In genomic region chr6:36125575-36125974, GRCh38 we compare ENCODE assay signal across 20 cellular contexts.
"Had no signal": no experiment of that assay in that cellular context is flagged by ENCODE, and none has a peak within 500 bp of the region (broad histone marks: within the 10 kb centered on the region; RNA-seq: fewer than 3 reads in every experiment).

No MANE protein-coding gene starts in this region.

- H3K4me3 Mint-ChIP-seq: activated CD8-positive, alpha-beta T cell treated with anti-CD3 and anti-CD28 coated beads, Interleukin-2, amount 10 ng/mL, durations not matched to agents 7 days and 5 days; activated naive CD4-positive, alpha-beta T cell treated with anti-CD3 and anti-CD28 coated beads for 36 hours; activated T-cell treated with anti-CD3 and anti-CD28 coated beads, Interleukin-2, amount 50 U/mL, for 4 hours; central memory CD8-positive, alpha-beta T cell; nephron progenitor cell; stimulated activated naive CD8-positive, alpha-beta T cell treated with anti-CD3 and anti-CD28 coated beads, Interleukin-15, amount 100 ng/mL, for 72 hours; T-helper 2 cell treated with Interferon-gamma antibody and Interleukin-4, amounts not matched to agents 5 μg/mL and 100 μg/mL, for 36 hours had no signal

- H3K27ac Mint-ChIP-seq: activated CD8-positive, alpha-beta T cell treated with anti-CD3 and anti-CD28 coated beads, Interleukin-2, amount 10 ng/mL, durations not matched to agents 7 days and 5 days; activated naive CD4-positive, alpha-beta T cell treated with anti-CD3 and anti-CD28 coated beads for 36 hours; nephron progenitor cell; T-helper 2 cell treated with Interferon-gamma antibody and Interleukin-4, amounts not matched to agents 5 μg/mL and 100 μg/mL, for 36 hours had no signal

- H3K9me3 Mint-ChIP-seq: activated naive CD4-positive, alpha-beta T cell treated with anti-CD3 and anti-CD28 coated beads for 36 hours; activated T-cell treated with anti-CD3 and anti-CD28 coated beads, Interleukin-2, amount 50 U/mL, for 4 hours; central memory CD8-positive, alpha-beta T cell; nephron progenitor cell; stimulated activated naive CD8-positive, alpha-beta T cell treated with anti-CD3 and anti-CD28 coated beads, Interleukin-15, amount 100 ng/mL, for 72 hours; T-helper 2 cell treated with Interferon-gamma antibody and Interleukin-4, amounts not matched to agents 5 μg/mL and 100 μg/mL, for 36 hours had no signal

- H3K9me3 ChIP-seq: ovary, right lobe of liver, suprapubic skin, transverse colon, uterus had no signal

- H3K27me3 Mint-ChIP-seq: central memory CD8-positive, alpha-beta T cell; stimulated activated naive CD8-positive, alpha-beta T cell treated with anti-CD3 and anti-CD28 coated beads, Interleukin-15, amount 100 ng/mL, for 72 hours had no signal

- H3K36me3 ChIP-seq: brain microvascular endothelial cell, ovary, right lobe of liver, suprapubic skin, transverse colon, uterus had no signal

- H3K27me3 ChIP-seq: brain microvascular endothelial cell, ovary, right lobe of liver, suprapubic skin had no signal

- H3K27ac ChIP-seq: brain microvascular endothelial cell, coronary artery, ovary, right lobe of liver, suprapubic skin, transverse colon, uterus had no signal

- DNase-seq: activated CD8-positive, alpha-beta T cell treated with anti-CD3 and anti-CD28 coated beads, Interleukin-2, amount 10 ng/mL, durations not matched to agents 7 days and 5 days; activated naive CD4-positive, alpha-beta T cell treated with anti-CD3 and anti-CD28 coated beads for 36 hours; activated T-cell treated with anti-CD3 and anti-CD28 coated beads, Interleukin-2, amount 50 U/mL, for 4 hours; aorta; brain microvascular endothelial cell; left cardiac atrium; mesendoderm; nephron progenitor cell; ovary; small intestine; stimulated activated CD4-positive, alpha-beta T cell treated with anti-CD3 and anti-CD28 coated beads, Interleukin-15, amount 100 ng/mL, for 24 hours; stimulated activated CD4-positive, alpha-beta T cell treated with anti-CD3 and anti-CD28 coated beads, Interleukin-2, amount 100 ng/mL, for 48 hours; stimulated activated naive CD8-positive, alpha-beta T cell treated with anti-CD3 and anti-CD28 coated beads, Interleukin-15, amount 100 ng/mL, for 72 hours; transverse colon; uterus had no signal

- H3K4me3 ChIP-seq: coronary artery, ovary, right lobe of liver, suprapubic skin, transverse colon, uterus had no signal

- ATAC-seq: activated CD8-positive, alpha-beta T cell treated with anti-CD3 and anti-CD28 coated beads, Interleukin-2, amount 10 ng/mL, durations not matched to agents 7 days and 5 days; activated T-cell treated with anti-CD3 and anti-CD28 coated beads, Interleukin-2, amount 50 U/mL, for 4 hours; left cardiac atrium; right lobe of liver; stimulated activated naive CD8-positive, alpha-beta T cell treated with anti-CD3 and anti-CD28 coated beads, Interleukin-15, amount 100 ng/mL, for 72 hours had no signal
